Comparison of ENCODE assay signal across 1 cellular context in the genomic region with DNA sequence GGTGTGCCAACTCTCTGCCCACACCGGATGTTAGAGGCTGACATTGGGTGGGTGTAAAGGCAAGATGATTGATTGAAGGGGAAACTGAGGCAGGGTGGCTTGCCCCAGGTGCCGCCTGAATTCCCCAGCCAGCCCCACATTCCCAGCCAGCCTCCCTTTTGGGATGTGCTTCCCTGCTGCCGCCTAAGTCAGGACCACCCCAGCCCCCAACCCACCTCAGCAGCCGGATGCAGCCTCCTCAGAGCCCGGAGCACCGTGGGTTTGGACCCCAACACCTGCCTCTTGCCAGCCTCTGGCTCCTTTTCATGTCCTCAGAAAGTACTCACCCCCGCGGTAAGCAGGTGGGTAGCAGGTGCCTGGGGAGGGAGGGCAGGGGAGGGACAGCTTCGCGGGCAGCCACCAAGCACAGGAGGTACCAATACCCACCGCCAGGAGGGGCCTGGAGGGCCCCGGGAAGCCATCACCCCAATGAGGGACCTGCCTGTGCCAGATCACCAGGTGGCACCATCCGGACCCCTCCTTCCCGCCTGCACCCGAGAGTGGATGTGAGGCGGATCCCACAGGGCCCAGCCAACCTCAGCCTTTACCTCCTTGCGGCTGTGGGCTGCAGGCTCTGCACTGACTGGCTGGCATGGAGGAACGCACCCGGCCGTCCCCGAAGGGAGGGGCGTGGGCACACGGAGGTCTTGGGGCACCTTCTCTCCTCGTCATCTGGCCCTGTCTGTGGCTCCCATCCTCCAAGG.
TF ChIP-seq lines count a peak whose summit lies in the region.

No MANE protein-coding gene starts in this region.

TF ChIP-seq in GM23338, 12 proteins besides CTCF, POLR2A, EP300 and RAD21:
- TF ChIP-seq ZNF462 (CRISPR knock-in tag; IDR thresholded peaks at IDR 0.05), result no peak
- TF ChIP-seq, protein P1, sequence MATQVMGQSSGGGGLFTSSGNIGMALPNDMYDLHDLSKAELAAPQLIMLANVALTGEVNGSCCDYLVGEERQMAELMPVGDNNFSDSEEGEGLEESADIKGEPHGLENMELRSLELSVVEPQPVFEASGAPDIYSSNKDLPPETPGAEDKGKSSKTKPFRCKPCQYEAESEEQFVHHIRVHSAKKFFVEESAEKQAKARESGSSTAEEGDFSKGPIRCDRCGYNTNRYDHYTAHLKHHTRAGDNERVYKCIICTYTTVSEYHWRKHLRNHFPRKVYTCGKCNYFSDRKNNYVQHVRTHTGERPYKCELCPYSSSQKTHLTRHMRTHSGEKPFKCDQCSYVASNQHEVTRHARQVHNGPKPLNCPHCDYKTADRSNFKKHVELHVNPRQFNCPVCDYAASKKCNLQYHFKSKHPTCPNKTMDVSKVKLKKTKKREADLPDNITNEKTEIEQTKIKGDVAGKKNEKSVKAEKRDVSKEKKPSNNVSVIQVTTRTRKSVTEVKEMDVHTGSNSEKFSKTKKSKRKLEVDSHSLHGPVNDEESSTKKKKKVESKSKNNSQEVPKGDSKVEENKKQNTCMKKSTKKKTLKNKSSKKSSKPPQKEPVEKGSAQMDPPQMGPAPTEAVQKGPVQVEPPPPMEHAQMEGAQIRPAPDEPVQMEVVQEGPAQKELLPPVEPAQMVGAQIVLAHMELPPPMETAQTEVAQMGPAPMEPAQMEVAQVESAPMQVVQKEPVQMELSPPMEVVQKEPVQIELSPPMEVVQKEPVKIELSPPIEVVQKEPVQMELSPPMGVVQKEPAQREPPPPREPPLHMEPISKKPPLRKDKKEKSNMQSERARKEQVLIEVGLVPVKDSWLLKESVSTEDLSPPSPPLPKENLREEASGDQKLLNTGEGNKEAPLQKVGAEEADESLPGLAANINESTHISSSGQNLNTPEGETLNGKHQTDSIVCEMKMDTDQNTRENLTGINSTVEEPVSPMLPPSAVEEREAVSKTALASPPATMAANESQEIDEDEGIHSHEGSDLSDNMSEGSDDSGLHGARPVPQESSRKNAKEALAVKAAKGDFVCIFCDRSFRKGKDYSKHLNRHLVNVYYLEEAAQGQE (IDR thresholded peaks at IDR 0.05; ENCODE audit: unreplicated experiment), result no peak
- TF ChIP-seq ZNF331 (CRISPR knock-in tag; IDR thresholded peaks at IDR 0.05; ENCODE audit: low read depth), result no peak
- TF ChIP-seq POLR2AphosphoS5 (IDR thresholded peaks at IDR 0.05; ENCODE audit: low read depth), result no peak
